7 cellular contexts compared by ENCODE assay signal in the genomic region with DNA sequence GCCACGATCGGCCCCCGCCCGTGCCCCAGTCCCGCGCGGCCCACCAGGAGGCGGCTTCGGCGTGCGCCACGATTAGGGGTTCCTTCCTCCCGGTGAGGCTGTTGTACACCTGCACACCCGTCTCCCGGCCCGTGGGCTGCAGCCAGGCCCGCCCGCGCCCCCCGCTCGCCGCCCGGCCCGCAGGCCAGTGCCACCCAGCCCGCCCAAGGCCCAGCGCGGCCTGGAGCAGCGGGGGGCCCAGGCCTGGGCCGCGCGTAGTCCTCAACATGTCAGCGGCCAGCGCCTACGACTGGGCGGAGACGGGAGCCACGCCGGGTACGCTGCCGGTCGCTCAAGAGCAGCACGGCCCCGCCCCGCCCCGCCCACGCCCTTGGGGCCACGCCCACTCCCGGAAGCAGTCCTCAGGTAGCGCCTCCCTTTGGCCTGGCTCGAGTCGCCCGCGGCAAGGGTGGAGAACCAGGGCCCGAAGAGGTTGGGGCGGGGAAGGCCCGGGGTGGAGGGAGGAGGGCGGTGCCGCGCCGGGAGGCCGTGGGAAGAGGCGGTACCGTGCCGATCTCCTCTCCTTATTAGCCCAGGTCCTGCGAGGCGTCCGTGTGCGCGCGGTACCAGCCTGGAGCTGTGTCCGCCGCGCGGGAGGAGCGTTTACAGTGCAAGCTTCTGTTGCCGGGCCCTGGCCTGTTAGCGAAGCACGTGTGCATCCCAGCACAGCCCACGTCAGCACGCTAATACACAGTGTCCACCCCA.
DNase-seq lines count a peak whose midpoint lies in the region; ATAC-seq and TF ChIP-seq lines count a peak whose summit lies in the region.

A gene with protein sequence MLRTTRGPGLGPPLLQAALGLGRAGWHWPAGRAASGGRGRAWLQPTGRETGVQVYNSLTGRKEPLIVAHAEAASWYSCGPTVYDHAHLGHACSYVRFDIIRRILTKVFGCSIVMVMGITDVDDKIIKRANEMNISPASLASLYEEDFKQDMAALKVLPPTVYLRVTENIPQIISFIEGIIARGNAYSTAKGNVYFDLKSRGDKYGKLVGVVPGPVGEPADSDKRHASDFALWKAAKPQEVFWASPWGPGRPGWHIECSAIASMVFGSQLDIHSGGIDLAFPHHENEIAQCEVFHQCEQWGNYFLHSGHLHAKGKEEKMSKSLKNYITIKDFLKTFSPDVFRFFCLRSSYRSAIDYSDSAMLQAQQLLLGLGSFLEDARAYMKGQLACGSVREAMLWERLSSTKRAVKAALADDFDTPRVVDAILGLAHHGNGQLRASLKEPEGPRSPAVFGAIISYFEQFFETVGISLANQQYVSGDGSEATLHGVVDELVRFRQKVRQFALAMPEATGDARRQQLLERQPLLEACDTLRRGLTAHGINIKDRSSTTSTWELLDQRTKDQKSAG (minus strand): TSS at position 291 of the 744 bp plus-strand sequence. CDS start 23 bp downstream, at position 268.

- in situ Hi-C loops in astrocyte of the cerebellum (cut with HindIII; ENCODE audit: low sequenced_read_pairs), result no loop called here

- ATAC-seq in GM18517 (IDR thresholded peaks at IDR 0.05; ENCODE audit: unreplicated experiment) (peak; percentile 83), HG03039 (IDR thresholded peaks at IDR 0.05; ENCODE audit: unreplicated experiment) (peak; percentile 92)

- TF ChIP-seq CTCF in astrocyte of the cerebellum (IDR thresholded peaks at IDR 0.05; ENCODE audit: low read depth, low read length, missing control alignments), result no peak

- DNase-seq in NCI-H2081 treated with DMSO at 0.1 percent for 48 hours (lab: John Stamatoyannopoulos, UW) (peak; percentile 89), T1000 (lab: John Stamatoyannopoulos, UW) (peak; percentile 97), astrocyte of the cerebellum (ENCODE audit: low read depth) (peak; percentile 78), hepatic stellate cell (ENCODE audit: low spot score) (peak; percentile 92), retina (peak; percentile 94)

- peak within 1 kb of the TSS; percentile 65 for H3K4me3 ChIP-seq in astrocyte of the cerebellum (ENCODE audit: low read depth, low read length)

Comparison
In these comparisons a context has a peak if more than half of its experiments do, and no peak if none do; other contexts are left out.
1. Peak in every context shown above with its lines: DNase-seq, ATAC-seq and H3K4me3 ChIP-seq.